Comparison of ENCODE assay signal across 1 cellular context in the genomic region with DNA sequence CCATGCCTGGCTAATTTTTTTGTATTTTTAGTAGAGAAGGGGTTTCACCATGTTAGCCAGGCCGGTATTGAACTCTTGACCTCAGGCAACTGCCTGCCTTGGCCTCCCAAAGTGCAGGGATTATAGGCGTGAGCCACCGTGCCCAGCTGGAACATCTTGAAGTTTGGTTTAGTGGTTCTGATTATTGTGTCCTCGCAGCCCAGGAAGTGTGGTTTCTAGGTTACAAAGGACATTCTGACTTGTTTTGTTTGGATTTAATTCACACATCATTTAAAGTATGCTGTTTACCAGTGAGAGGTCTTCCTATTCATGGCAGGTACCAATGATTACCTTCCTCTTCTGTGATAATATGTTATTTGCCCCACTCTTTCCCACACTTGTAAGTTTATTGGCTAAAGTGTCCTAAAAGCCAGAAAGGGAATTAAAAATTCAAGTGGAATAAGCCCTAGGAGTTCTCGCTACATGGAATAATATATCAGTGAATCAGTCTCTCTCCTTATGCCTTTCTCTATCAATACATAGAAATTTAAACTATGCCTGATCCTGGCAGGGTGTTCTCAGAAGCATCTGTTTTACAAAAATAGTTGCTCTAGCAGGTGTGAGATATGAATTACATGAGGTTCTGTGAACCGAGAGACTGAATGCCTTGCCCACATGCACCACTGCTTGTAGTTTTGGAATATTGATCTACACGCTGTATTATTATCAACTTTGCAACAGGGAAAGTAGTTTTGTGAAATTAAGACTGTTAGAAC.
TF ChIP-seq lines count a peak whose summit lies in the region.

No MANE protein-coding gene starts in this region.

TF ChIP-seq in IMR-90, 13 proteins besides CTCF, POLR2A, EP300 and RAD21:
- TF ChIP-seq CEBPB (IDR thresholded peaks at IDR 0.05; ENCODE audit: low read depth, low read length) (no peak), SMC3 (IDR thresholded peaks at IDR 0.05; ENCODE audit: low read depth, low read length) (no peak), MXI1 (IDR thresholded peaks at IDR 0.05; ENCODE audit: borderline replicate concordance, low read depth, low read length) (no peak), CHD1 (IDR thresholded peaks at IDR 0.05; ENCODE audit: low read depth, low read length) (no peak), NFE2L2 (IDR thresholded peaks at IDR 0.05; ENCODE audit: low read depth, low read length) (no peak), FOS (IDR thresholded peaks at IDR 0.05; ENCODE audit: low read depth, low read length) (no peak), MAFK (IDR thresholded peaks at IDR 0.05; ENCODE audit: low read depth, low read length) (no peak), RCOR1 (IDR thresholded peaks at IDR 0.05; ENCODE audit: insufficient replicate concordance, low read length) (no peak), RFX5 (IDR thresholded peaks at IDR 0.05; ENCODE audit: low read depth, low read length) (no peak), MAZ (IDR thresholded peaks at IDR 0.05; ENCODE audit: borderline replicate concordance, low read depth, low read length) (no peak)
- TF ChIP-seq, protein P1, sequence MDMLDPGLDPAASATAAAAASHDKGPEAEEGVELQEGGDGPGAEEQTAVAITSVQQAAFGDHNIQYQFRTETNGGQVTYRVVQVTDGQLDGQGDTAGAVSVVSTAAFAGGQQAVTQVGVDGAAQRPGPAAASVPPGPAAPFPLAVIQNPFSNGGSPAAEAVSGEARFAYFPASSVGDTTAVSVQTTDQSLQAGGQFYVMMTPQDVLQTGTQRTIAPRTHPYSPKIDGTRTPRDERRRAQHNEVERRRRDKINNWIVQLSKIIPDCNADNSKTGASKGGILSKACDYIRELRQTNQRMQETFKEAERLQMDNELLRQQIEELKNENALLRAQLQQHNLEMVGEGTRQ (IDR thresholded peaks at IDR 0.05; ENCODE audit: low read depth, low read length) = no peak
- TF ChIP-seq, protein P2, sequence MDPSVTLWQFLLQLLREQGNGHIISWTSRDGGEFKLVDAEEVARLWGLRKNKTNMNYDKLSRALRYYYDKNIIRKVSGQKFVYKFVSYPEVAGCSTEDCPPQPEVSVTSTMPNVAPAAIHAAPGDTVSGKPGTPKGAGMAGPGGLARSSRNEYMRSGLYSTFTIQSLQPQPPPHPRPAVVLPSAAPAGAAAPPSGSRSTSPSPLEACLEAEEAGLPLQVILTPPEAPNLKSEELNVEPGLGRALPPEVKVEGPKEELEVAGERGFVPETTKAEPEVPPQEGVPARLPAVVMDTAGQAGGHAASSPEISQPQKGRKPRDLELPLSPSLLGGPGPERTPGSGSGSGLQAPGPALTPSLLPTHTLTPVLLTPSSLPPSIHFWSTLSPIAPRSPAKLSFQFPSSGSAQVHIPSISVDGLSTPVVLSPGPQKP (IDR thresholded peaks at IDR 0.05; ENCODE audit: borderline replicate concordance, low read depth, low read length) = no peak
